1 cellular context compared by ENCODE assay signal in the genomic region with DNA sequence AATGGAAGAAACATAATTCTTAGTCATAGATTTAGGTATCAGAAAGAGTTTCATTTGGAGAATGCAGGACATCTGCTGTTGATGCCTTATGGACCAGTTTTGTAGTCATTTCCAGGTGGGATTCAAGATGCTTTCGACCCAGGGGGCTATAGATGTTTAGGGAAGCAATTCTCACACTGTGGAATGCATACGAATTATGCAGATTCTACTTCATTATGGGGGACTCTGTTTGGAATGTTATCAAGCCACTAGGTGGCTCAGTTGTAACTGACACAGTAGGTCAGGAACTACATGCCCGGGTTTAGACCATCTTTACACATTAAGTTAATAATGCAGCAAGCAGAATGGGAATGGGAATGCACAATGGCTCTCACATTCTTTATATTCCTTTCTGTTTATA.
TF ChIP-seq lines count a peak whose summit lies in the region.

No MANE protein-coding gene starts in this region.

TF ChIP-seq in H1, 55 proteins besides CTCF, POLR2A, EP300 and RAD21 (continued from another document):
- no peak for TF ChIP-seq POU5F1 (IDR thresholded peaks at IDR 0.05; ENCODE audit: low read depth, low read length)
- TF ChIP-seq, protein P1, sequence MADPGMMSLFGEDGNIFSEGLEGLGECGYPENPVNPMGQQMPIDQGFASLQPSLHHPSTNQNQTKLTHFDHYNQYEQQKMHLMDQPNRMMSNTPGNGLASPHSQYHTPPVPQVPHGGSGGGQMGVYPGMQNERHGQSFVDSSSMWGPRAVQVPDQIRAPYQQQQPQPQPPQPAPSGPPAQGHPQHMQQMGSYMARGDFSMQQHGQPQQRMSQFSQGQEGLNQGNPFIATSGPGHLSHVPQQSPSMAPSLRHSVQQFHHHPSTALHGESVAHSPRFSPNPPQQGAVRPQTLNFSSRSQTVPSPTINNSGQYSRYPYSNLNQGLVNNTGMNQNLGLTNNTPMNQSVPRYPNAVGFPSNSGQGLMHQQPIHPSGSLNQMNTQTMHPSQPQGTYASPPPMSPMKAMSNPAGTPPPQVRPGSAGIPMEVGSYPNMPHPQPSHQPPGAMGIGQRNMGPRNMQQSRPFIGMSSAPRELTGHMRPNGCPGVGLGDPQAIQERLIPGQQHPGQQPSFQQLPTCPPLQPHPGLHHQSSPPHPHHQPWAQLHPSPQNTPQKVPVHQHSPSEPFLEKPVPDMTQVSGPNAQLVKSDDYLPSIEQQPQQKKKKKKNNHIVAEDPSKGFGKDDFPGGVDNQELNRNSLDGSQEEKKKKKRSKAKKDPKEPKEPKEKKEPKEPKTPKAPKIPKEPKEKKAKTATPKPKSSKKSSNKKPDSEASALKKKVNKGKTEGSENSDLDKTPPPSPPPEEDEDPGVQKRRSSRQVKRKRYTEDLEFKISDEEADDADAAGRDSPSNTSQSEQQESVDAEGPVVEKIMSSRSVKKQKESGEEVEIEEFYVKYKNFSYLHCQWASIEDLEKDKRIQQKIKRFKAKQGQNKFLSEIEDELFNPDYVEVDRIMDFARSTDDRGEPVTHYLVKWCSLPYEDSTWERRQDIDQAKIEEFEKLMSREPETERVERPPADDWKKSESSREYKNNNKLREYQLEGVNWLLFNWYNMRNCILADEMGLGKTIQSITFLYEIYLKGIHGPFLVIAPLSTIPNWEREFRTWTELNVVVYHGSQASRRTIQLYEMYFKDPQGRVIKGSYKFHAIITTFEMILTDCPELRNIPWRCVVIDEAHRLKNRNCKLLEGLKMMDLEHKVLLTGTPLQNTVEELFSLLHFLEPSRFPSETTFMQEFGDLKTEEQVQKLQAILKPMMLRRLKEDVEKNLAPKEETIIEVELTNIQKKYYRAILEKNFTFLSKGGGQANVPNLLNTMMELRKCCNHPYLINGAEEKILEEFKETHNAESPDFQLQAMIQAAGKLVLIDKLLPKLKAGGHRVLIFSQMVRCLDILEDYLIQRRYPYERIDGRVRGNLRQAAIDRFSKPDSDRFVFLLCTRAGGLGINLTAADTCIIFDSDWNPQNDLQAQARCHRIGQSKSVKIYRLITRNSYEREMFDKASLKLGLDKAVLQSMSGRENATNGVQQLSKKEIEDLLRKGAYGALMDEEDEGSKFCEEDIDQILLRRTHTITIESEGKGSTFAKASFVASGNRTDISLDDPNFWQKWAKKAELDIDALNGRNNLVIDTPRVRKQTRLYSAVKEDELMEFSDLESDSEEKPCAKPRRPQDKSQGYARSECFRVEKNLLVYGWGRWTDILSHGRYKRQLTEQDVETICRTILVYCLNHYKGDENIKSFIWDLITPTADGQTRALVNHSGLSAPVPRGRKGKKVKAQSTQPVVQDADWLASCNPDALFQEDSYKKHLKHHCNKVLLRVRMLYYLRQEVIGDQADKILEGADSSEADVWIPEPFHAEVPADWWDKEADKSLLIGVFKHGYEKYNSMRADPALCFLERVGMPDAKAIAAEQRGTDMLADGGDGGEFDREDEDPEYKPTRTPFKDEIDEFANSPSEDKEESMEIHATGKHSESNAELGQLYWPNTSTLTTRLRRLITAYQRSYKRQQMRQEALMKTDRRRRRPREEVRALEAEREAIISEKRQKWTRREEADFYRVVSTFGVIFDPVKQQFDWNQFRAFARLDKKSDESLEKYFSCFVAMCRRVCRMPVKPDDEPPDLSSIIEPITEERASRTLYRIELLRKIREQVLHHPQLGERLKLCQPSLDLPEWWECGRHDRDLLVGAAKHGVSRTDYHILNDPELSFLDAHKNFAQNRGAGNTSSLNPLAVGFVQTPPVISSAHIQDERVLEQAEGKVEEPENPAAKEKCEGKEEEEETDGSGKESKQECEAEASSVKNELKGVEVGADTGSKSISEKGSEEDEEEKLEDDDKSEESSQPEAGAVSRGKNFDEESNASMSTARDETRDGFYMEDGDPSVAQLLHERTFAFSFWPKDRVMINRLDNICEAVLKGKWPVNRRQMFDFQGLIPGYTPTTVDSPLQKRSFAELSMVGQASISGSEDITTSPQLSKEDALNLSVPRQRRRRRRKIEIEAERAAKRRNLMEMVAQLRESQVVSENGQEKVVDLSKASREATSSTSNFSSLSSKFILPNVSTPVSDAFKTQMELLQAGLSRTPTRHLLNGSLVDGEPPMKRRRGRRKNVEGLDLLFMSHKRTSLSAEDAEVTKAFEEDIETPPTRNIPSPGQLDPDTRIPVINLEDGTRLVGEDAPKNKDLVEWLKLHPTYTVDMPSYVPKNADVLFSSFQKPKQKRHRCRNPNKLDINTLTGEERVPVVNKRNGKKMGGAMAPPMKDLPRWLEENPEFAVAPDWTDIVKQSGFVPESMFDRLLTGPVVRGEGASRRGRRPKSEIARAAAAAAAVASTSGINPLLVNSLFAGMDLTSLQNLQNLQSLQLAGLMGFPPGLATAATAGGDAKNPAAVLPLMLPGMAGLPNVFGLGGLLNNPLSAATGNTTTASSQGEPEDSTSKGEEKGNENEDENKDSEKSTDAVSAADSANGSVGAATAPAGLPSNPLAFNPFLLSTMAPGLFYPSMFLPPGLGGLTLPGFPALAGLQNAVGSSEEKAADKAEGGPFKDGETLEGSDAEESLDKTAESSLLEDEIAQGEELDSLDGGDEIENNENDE (IDR thresholded peaks at IDR 0.05; ENCODE audit: insufficient replicate concordance, low read length): no peak
- TF ChIP-seq ASH2L (IDR thresholded peaks at IDR 0.05; ENCODE audit: low read length): no peak
- no peak for TF ChIP-seq NANOG (IDR thresholded peaks at IDR 0.05; ENCODE audit: insufficient read depth, low read depth, low read length, poor library complexity, severe bottlenecking)
- no peak for TF ChIP-seq EGR1 (IDR thresholded peaks at IDR 0.05; ENCODE audit: borderline replicate concordance, low read depth, low read length)
- no peak for TF ChIP-seq ZNF274 (IDR thresholded peaks at IDR 0.05; ENCODE audit: borderline replicate concordance, extremely low read depth, low read length)
- TF ChIP-seq HDAC2 (IDR thresholded peaks at IDR 0.05; ENCODE audit: borderline replicate concordance in 1 of 2, low read depth in 2 of 2, low read length in 2 of 2): no peak
- no peak for TF ChIP-seq KDM5A (IDR thresholded peaks at IDR 0.05; ENCODE audit: low read length)
- no peak for TF ChIP-seq RFX5 (IDR thresholded peaks at IDR 0.05; ENCODE audit: borderline replicate concordance, low read depth, low read length)
- no peak for TF ChIP-seq CTBP2 (IDR thresholded peaks at IDR 0.05; ENCODE audit: borderline replicate concordance, insufficient read depth, insufficient read length, low read length)
- TF ChIP-seq, protein P2, sequence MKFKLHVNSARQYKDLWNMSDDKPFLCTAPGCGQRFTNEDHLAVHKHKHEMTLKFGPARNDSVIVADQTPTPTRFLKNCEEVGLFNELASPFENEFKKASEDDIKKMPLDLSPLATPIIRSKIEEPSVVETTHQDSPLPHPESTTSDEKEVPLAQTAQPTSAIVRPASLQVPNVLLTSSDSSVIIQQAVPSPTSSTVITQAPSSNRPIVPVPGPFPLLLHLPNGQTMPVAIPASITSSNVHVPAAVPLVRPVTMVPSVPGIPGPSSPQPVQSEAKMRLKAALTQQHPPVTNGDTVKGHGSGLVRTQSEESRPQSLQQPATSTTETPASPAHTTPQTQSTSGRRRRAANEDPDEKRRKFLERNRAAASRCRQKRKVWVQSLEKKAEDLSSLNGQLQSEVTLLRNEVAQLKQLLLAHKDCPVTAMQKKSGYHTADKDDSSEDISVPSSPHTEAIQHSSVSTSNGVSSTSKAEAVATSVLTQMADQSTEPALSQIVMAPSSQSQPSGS (IDR thresholded peaks at IDR 0.05; ENCODE audit: low read length): no peak
- TF ChIP-seq TCF12 (IDR thresholded peaks at IDR 0.05; ENCODE audit: low read depth, low read length): peak; percentile 64; the same call in 1 of the 2 replicates
- peak; percentile 78; the same call in 1 of the 2 replicates for TF ChIP-seq TEAD4 (IDR thresholded peaks at IDR 0.05; ENCODE audit: low read depth, low read length)
- TF ChIP-seq SP4 (IDR thresholded peaks at IDR 0.05; ENCODE audit: low read length): no peak
- no peak for TF ChIP-seq JUND (IDR thresholded peaks at IDR 0.05; ENCODE audit: low read length)
- TF ChIP-seq POLR2AphosphoS5 (IDR thresholded peaks at IDR 0.05; ENCODE audit: low read depth, low read length): no peak
- TF ChIP-seq SUZ12 (IDR thresholded peaks at IDR 0.05; ENCODE audit: low read length): no peak
- no peak for TF ChIP-seq YY1 (IDR thresholded peaks at IDR 0.05; ENCODE audit: low read depth, low read length)
TF ChIP-seq in H1: peak in this region for 3.
